In genomic region chr1:26305667-26306289, GRCh38 we compare ENCODE assay signal across 9 cellular contexts. TPM values are rescaled to one million over a fixed set of nuclear protein-coding genes. Genes with fewer than 3 reads are reported as not detected.
DNase-seq lines count a peak whose midpoint lies in the region; ATAC-seq and TF ChIP-seq lines count a peak whose summit lies in the region.
"Had no signal": no experiment of that assay in that cellular context is flagged by ENCODE, and none has a peak within 500 bp of the region (broad histone marks: within the 10 kb centered on the region; RNA-seq: fewer than 3 reads in every experiment).

No MANE protein-coding gene starts in this region.

- H3K36me3 ChIP-seq in lower lobe of right lung, result no peaks in the 10 kb centered on the region
- no peaks in the 10 kb centered on the region for H3K36me3 ChIP-seq in uterus

- H3K36me3 Mint-ChIP-seq in activated naive CD4-positive, alpha-beta T cell treated with anti-CD3 and anti-CD28 coated beads, Interleukin-2, amount 50 U/mL, for 72 hours, result peaks cover 4 to 5% of the 10 kb centered on the region in 2 donors

- ATAC-seq in HG03460 (IDR thresholded peaks at IDR 0.05; ENCODE audit: unreplicated experiment) (peak; percentile 13), lower lobe of right lung (peak; percentile 1 to 6)
- no peak for ATAC-seq in activated naive CD4-positive, alpha-beta T cell treated with anti-CD3 and anti-CD28 coated beads, Interleukin-2, amount 50 U/mL, for 72 hours

- DNase-seq in GF-D8 (lab: John Stamatoyannopoulos, UW) (peak; percentile 73), lower lobe of right lung (no peak), uterus (no peak), G401 (ENCODE audit: low spot score) (no peak), NCI-H1105 (lab: John Stamatoyannopoulos, UW) (no peak), NK-92 (lab: John Stamatoyannopoulos, UW; ENCODE audit: unreplicated experiment) (no peak)
- DNase-seq in activated naive CD4-positive, alpha-beta T cell treated with anti-CD3 and anti-CD28 coated beads, Interleukin-2, amount 50 U/mL, for 72 hours (ENCODE audit: low spot score in 2 of 2), result no peak

- in situ Hi-C loops in G401 (cut with HindIII; ENCODE audit: low sequenced_read_pairs), result no loop called here

- intact Hi-C loops in lower lobe of right lung (cut with DNase I) (no loop called here), uterus (cut with DNase I; ENCODE audit: low total_unique reads) (no loop called here)

- H3K27ac ChIP-seq in lower lobe of right lung, result peak overlapping the region; percentile 80
- H3K27ac ChIP-seq in uterus, result peak overlapping the region in 1 of 2 donors; percentile 43

- no peaks in the 10 kb centered on the region for H3K9me3 Mint-ChIP-seq in activated naive CD4-positive, alpha-beta T cell treated with anti-CD3 and anti-CD28 coated beads, Interleukin-2, amount 50 U/mL, for 72 hours

- H3K9me3 ChIP-seq in lower lobe of right lung (no peaks in the 10 kb centered on the region), uterus (no peaks in the 10 kb centered on the region)

- no peak for TF ChIP-seq CTCF in lower lobe of right lung (IDR thresholded peaks at IDR 0.05)
- TF ChIP-seq CTCF in uterus (IDR thresholded peaks at IDR 0.05), result no peak

- peak overlapping the region; percentile 80 for H3K4me3 ChIP-seq in lower lobe of right lung
- H3K4me3 ChIP-seq in uterus, result peak overlapping the region; percentile 63 to 64

- H3K27me3 ChIP-seq in lower lobe of right lung (ENCODE audit: low read depth) (no peaks in the 10 kb centered on the region), uterus (no peaks in the 10 kb centered on the region)

- TF ChIP-seq POLR2A in uterus (IDR thresholded peaks at IDR 0.05), result no peak

- peak overlapping the region; percentile 85 to 98 for H3K27ac Mint-ChIP-seq in activated naive CD4-positive, alpha-beta T cell treated with anti-CD3 and anti-CD28 coated beads, Interleukin-2, amount 50 U/mL, for 72 hours

- H3K4me1 ChIP-seq in lower lobe of right lung (peaks cover 26% of the 10 kb centered on the region), uterus (no peaks in the 10 kb centered on the region)

RNA-seq across cellular contexts. Expression of gene UBXN11, which starts 0.7 kb away (rescaled TPM):
- 10 to 100 TPM; 21.0 to 25.8 TPM for total RNA-seq in activated naive CD4-positive, alpha-beta T cell treated with anti-CD3 and anti-CD28 coated beads, Interleukin-2, amount 50 U/mL, for 72 hours
- 65.1 TPM for total RNA-seq in lower lobe of right lung
- 10 to 100 TPM in 3 of 4 donors, 1 to 10 TPM in 1; 7.4 to 36.5 (median 13.4) TPM for total RNA-seq in uterus
- 21.0 and 27.3 TPM in 2 replicates for total RNA-seq in G401 (2014; rRNA removed; shearing (Covaris generic))

RNA-seq across cellular contexts. Expression of gene CD52, which starts 12.0 kb away (rescaled TPM):
- 100 to 1,000 TPM; 343 to 698 TPM for total RNA-seq in activated naive CD4-positive, alpha-beta T cell treated with anti-CD3 and anti-CD28 coated beads, Interleukin-2, amount 50 U/mL, for 72 hours
- total RNA-seq in lower lobe of right lung (541 TPM), uterus (1 to 10 TPM in 1 of 4 donors, not detected in 3; 7.8 TPM)
- total RNA-seq in G401 (2014; rRNA removed; shearing (Covaris generic)), result 0.55 and 2.3 TPM in 2 replicates
- total RNA-seq: SK-MEL-5 had no signal

RNA-seq across cellular contexts. Expression of gene SH3BGRL3, which starts 25.9 kb away (rescaled TPM):
- total RNA-seq in activated naive CD4-positive, alpha-beta T cell treated with anti-CD3 and anti-CD28 coated beads, Interleukin-2, amount 50 U/mL, for 72 hours, result 100 to 1,000 TPM; 261 to 364 TPM
- total RNA-seq in lower lobe of right lung, result 204 TPM
- total RNA-seq in uterus, result 10 to 100 TPM in 3 of 4 donors, 1 to 10 TPM in 1; 5.0 to 86.6 (median 52.3) TPM
- total RNA-seq in G401 (2014; rRNA removed; shearing (Covaris generic)), result 5.0 and 7.4 TPM in 2 replicates

RNA-seq across cellular contexts. Expression of gene CRYBG2, which starts 48.2 kb away (rescaled TPM):
- 1 to 10 TPM; 1.0 to 6.0 TPM for total RNA-seq in activated naive CD4-positive, alpha-beta T cell treated with anti-CD3 and anti-CD28 coated beads, Interleukin-2, amount 50 U/mL, for 72 hours
- total RNA-seq in lower lobe of right lung (2.1 TPM), uterus (1 to 10 TPM in 1 of 4 donors, not detected in 3; 3.0 TPM)
- 5.5 and 18.6 TPM in 2 replicates for total RNA-seq in G401 (2014; rRNA removed; shearing (Covaris generic))
- total RNA-seq: SK-MEL-5 had no signal

Comparison
In these comparisons a context has a peak if more than half of its experiments do, and no peak if none do; other contexts are left out.
1. ATAC-seq: peak in HG03460 (single experiment) and lower lobe of right lung (2 of 2); none in activated naive CD4-positive, alpha-beta T cell treated with anti-CD3 and anti-CD28 coated beads, Interleukin-2, amount 50 U/mL, for 72 hours (0 of 2).
2. RNA of gene CD52, which starts 12.0 kb away (total RNA-seq): 343 to 698 TPM in activated naive CD4-positive, alpha-beta T cell treated with anti-CD3 and anti-CD28 coated beads, Interleukin-2, amount 50 U/mL, for 72 hours and 541 TPM in lower lobe of right lung (single experiment); 0.55 to 2.3 TPM in G401 and 7.8 TPM in uterus; every median in the first group is over 10 times any median in the second.